In the genomic region with DNA sequence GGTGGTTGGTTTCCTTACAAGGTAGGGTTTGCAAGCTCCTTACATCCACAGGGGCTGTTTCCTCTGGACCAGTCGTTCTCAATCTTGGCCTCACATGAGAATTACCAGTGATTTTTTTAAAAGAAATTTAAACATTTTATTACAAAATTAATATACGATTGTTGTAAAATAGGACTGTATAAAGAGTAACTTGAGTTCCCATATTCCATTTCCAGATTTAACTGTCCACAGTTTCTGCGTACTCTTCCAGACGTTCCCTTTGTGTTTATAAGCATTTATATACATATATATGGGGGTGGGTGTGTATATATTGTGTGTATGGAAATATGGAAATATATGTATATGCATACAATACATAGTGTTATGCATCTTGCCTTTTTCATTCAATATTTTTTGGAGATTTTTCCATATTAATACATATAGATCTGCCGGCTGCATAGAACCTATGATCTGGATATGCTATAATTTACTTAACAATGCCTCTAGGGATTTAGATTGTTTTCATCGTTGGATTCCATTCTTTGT, we compare ENCODE assay signal across 9 cellular contexts. TPM values are rescaled to one million over a fixed set of nuclear protein-coding genes. Genes with fewer than 3 reads are reported as not detected.
"Had no signal": no experiment of that assay in that cellular context is flagged by ENCODE, and none has a peak within 500 bp of the region (broad histone marks: within the 10 kb centered on the region; RNA-seq: fewer than 3 reads in every experiment).

No MANE protein-coding gene starts in this region.

- H3K4me3 Mint-ChIP-seq: activated naive CD4-positive, alpha-beta T cell treated with anti-CD3 and anti-CD28 coated beads, Interleukin-2, amount 50 U/mL, for 24 hours; dendritic cell treated with granulocyte-macrophage colony-stimulating factor and Interleukin-4, amounts not matched to agents 40 ng/mL and 50 ng/mL, for 4 days; immature natural killer cell; natural killer cell; T-helper 1 cell treated with Interleukin-12 subunit alpha and Interleukin-12 subunit beta and Interleukin-4 antibody, amounts not matched to agents 30 μg/mL and 1 μg/mL, for 36 hours had no signal

- H3K27ac Mint-ChIP-seq: activated naive CD4-positive, alpha-beta T cell treated with anti-CD3 and anti-CD28 coated beads, Interleukin-2, amount 50 U/mL, for 24 hours; dendritic cell treated with granulocyte-macrophage colony-stimulating factor and Interleukin-4, amounts not matched to agents 40 ng/mL and 50 ng/mL, for 4 days; immature natural killer cell; natural killer cell; T-helper 1 cell treated with Interleukin-12 subunit alpha and Interleukin-12 subunit beta and Interleukin-4 antibody, amounts not matched to agents 30 μg/mL and 1 μg/mL, for 36 hours had no signal

- H3K27me3 Mint-ChIP-seq: dendritic cell treated with granulocyte-macrophage colony-stimulating factor and Interleukin-4, amounts not matched to agents 40 ng/mL and 50 ng/mL, for 4 days had no signal

- H3K36me3 Mint-ChIP-seq: activated naive CD4-positive, alpha-beta T cell treated with anti-CD3 and anti-CD28 coated beads, Interleukin-2, amount 50 U/mL, for 24 hours; immature natural killer cell; natural killer cell had no signal

- H3K27me3 ChIP-seq: ascending aorta, heart right ventricle, tibial artery had no signal

- H3K4me1 Mint-ChIP-seq: activated naive CD4-positive, alpha-beta T cell treated with anti-CD3 and anti-CD28 coated beads, Interleukin-2, amount 50 U/mL, for 24 hours; immature natural killer cell; natural killer cell had no signal

- H3K4me3 ChIP-seq: ascending aorta, heart right ventricle, tibial artery had no signal

- DNase-seq: activated gamma-delta T cell had no signal

- H3K9me3 ChIP-seq: ascending aorta, tibial artery had no signal

- H3K9me3 Mint-ChIP-seq: activated naive CD4-positive, alpha-beta T cell treated with anti-CD3 and anti-CD28 coated beads, Interleukin-2, amount 50 U/mL, for 24 hours; dendritic cell treated with granulocyte-macrophage colony-stimulating factor and Interleukin-4, amounts not matched to agents 40 ng/mL and 50 ng/mL, for 4 days; immature natural killer cell; natural killer cell; T-helper 1 cell treated with Interleukin-12 subunit alpha and Interleukin-12 subunit beta and Interleukin-4 antibody, amounts not matched to agents 30 μg/mL and 1 μg/mL, for 36 hours had no signal

- H3K36me3 ChIP-seq: ascending aorta had no signal

RNA-seq across cellular contexts. Expression of a gene that starts 31.5 kb away (rescaled TPM):
- polyA plus RNA-seq: immature natural killer cell had no signal
